In the genomic region with DNA sequence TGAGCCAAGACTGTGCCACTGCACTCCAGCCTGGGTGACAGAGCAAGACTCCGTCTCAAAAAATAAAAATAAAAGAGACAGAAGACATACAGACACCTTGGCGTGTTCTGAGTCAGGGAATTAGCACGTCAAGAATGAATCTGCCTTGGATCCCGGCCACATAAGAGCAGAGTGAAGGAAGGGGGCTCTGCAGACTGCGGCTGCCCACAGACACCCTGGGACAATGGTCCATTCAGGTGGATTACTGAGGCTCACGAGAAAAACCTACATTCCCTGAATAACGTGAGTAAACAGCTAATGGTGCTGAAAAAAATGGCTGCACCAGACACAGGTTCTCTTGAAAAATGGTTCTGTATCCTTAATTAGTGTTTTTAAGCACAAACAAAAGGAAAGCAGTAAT, we compare ENCODE assay signal across 26 cellular contexts.
DNase-seq lines count a peak whose midpoint lies in the region; ATAC-seq and TF ChIP-seq lines count a peak whose summit lies in the region.
"Had no signal": no experiment of that assay in that cellular context is flagged by ENCODE, and none has a peak within 500 bp of the region (broad histone marks: within the 10 kb centered on the region; RNA-seq: fewer than 3 reads in every experiment).

No MANE protein-coding gene starts in this region.

- H3K4me1 ChIP-seq in mucosa of descending colon (ENCODE audit: low read depth) = no peaks in the 10 kb centered on the region

- no peak overlapping the region for H3K4me3 ChIP-seq in mucosa of descending colon
- H3K4me3 ChIP-seq: SJCRH30 had no signal

- intact Hi-C loops in mucosa of descending colon (cut with DNase I, micrococcal nuclease) = no loop called here

- no peaks in the 10 kb centered on the region for H3K9me3 ChIP-seq in mucosa of descending colon

- no peak for TF ChIP-seq CTCF in mucosa of descending colon (IDR thresholded peaks at IDR 0.05)

- no peak for ATAC-seq in mucosa of descending colon
- ATAC-seq: Right ventricle myocardium inferior, SK-N-SH treated with all-trans-retinoic acid at 6 μM for 48 hours had no signal

- H3K36me3 ChIP-seq in mucosa of descending colon (ENCODE audit: low read depth) = no peaks in the 10 kb centered on the region
- H3K36me3 ChIP-seq: SJCRH30 had no signal

- DNase-seq in Daoy (ENCODE audit: low read depth) (peak; percentile 16), NCI-H69 (lab: John Stamatoyannopoulos, UW) (peak; percentile 76), cerebellar cortex (ENCODE audit: low spot score) (peak; percentile 71), kidney tubule cell (ENCODE audit: low spot score) (peak; percentile 14), NCI-H446 treated with DMSO at 0.1 percent for 48 hours (lab: John Stamatoyannopoulos, UW) (no peak), mucosa of descending colon (no peak), UCSD-AML1 (lab: John Stamatoyannopoulos, UW; ENCODE audit: unreplicated experiment) (no peak)
- DNase-seq in stimulated activated CD8-positive, alpha-beta memory T cell treated with anti-CD3 and anti-CD28 coated beads, Interleukin-4, amount 100 ng/mL, for 48 hours = no peak
- DNase-seq: 8988T, ACHN, Calu3, DMS79 treated with DMSO at 0.1 percent for 48 hours, H9, HFFc6, KBM-7, MM.1S, NCI-H1048, NCI-H1417, NCI-H187, NCI-H2171 treated with DMSO at 0.1 percent for 48 hours, NCI-H345, NCI-H524, NCI-H774 had no signal

Comparison
In these comparisons a context has a peak if more than half of its experiments do, and no peak if none do; other contexts are left out.
1. DNase-seq: peak in Daoy (single experiment), NCI-H69 (single experiment), cerebellar cortex (single experiment) and kidney tubule cell (single experiment); none in NCI-H446 treated with DMSO at 0.1 percent for 48 hours (single experiment), stimulated activated CD8-positive, alpha-beta memory T cell treated with anti-CD3 and anti-CD28 coated beads, Interleukin-4, amount 100 ng/mL, for 48 hours (single experiment), mucosa of descending colon (0 of 3) and UCSD-AML1 (single experiment).